In genomic region chr2:209191139-209191538, GRCh38 we compare ENCODE assay signal across 1 cellular context.
TF ChIP-seq lines count a peak whose summit lies in the region.

No MANE protein-coding gene starts in this region.

TF ChIP-seq in WTC11, 78 proteins besides CTCF, POLR2A, EP300 and RAD21 (continued from another document):
- no peak for TF ChIP-seq ZNF532 (CRISPR knock-in tag; IDR thresholded peaks at IDR 0.05; ENCODE audit: borderline replicate concordance)
- TF ChIP-seq ZNF281 (CRISPR knock-in tag; IDR thresholded peaks at IDR 0.05) = no peak
- no peak for TF ChIP-seq ZNF232 (CRISPR knock-in tag; IDR thresholded peaks at IDR 0.05)
- no peak for TF ChIP-seq CREB1 (CRISPR knock-in tag; IDR thresholded peaks at IDR 0.05)
- TF ChIP-seq ZNF671 (CRISPR knock-in tag; IDR thresholded peaks at IDR 0.05) = no peak
- TF ChIP-seq ATF6 (CRISPR knock-in tag; IDR thresholded peaks at IDR 0.05) = no peak
